ENCODE assay signal across 11 cellular contexts in genomic region chr17:50687200-50688066, GRCh38. TPM values are rescaled to one million over a fixed set of nuclear protein-coding genes. Genes with fewer than 3 reads are reported as not detected.
DNase-seq lines count a peak whose midpoint lies in the region; ATAC-seq and TF ChIP-seq lines count a peak whose summit lies in the region.
"Had no signal": no experiment of that assay in that cellular context is flagged by ENCODE, and none has a peak within 500 bp of the region (broad histone marks: within the 10 kb centered on the region; RNA-seq: fewer than 3 reads in every experiment).

No MANE protein-coding gene starts in this region.

- H3K4me2 ChIP-seq in fibroblast of lung (ENCODE audit: extremely low read depth, insufficient read depth, low read length), result no peak overlapping the region

- no peak overlapping the region for H2AFZ ChIP-seq in fibroblast of lung (ENCODE audit: low read length)

- H3K36me3 Mint-ChIP-seq in Caco-2 (ENCODE audit: insufficient read depth, unreplicated experiment), result peaks cover 41% of the 10 kb centered on the region
- H3K36me3 Mint-ChIP-seq: CD4-positive, CD25-positive, alpha-beta regulatory T cell had no signal

- H3K9ac ChIP-seq in fibroblast of lung (ENCODE audit: insufficient read depth, low read length), result no peak overlapping the region

- intact Hi-C loops in Caco-2 (cut with micrococcal nuclease; ENCODE audit: unreplicated experiment), result loop anchor here (2.0 kb wide), 1 partner anchor 19 kb away; the partner anchor contains the start of gene ANKRD40

- H3K79me2 ChIP-seq in fibroblast of lung (ENCODE audit: control insufficient read depth, insufficient read depth, low read length), result no peaks in the 10 kb centered on the region

- no TSS peak for BruUV-seq in Caco-2 (replicated peaks; lab: Mats Ljungman, UMichigan)

- CTCF ChIA-PET in Caco-2 (lab: Charles Lee), result interaction anchor here (0.5 to 1.9 kb wide), 3 partner anchors 59 to 261 kb away, joined by 4 to 10 read pairs (median 8); no protein-coding TSS in a partner anchor
- CTCF ChIA-PET in RWPE1 (lab: Yijun Ruan, JAX), result interaction anchor here (0.8 to 1.1 kb wide), 2 partner anchors 8 to 64 kb away, joined by 5 to 6 read pairs; no protein-coding TSS in a partner anchor

- H3K9me3 ChIP-seq in Caco-2, result no peaks in the 10 kb centered on the region
- H3K9me3 ChIP-seq in fibroblast of lung (ENCODE audit: control insufficient read depth, insufficient read depth, low read depth, low read length), result no peaks in the 10 kb centered on the region

- peak overlapping the region; percentile 77 for H3K4me3 Mint-ChIP-seq in Caco-2 (ENCODE audit: unreplicated experiment)
- H3K4me3 Mint-ChIP-seq: activated B cell treated with CpG ODN at 0.5 μM for 24 hours; CD4-positive, CD25-positive, alpha-beta regulatory T cell had no signal

- H4K20me1 ChIP-seq in fibroblast of lung (ENCODE audit: control insufficient read depth, extremely low read depth, insufficient read depth, low read length), result no peaks in the 10 kb centered on the region

- POLR2A ChIA-PET in Caco-2 (lab: Charles Lee), result interaction anchor here (0.6 to 1.2 kb wide), 3 partner anchors 127 to 183 kb away, joined by 3 to 5 read pairs (median 4); partner anchors contain the start of gene CACNA1G
- POLR2A ChIA-PET in RWPE1 (lab: Yijun Ruan, JAX; ENCODE audit: low non-redundant PET), result no interaction called here

- TF ChIP-seq CTCF in Caco-2 (IDR thresholded peaks at IDR 0.05; ENCODE audit: insufficient read depth in 1 of 2, low read depth in 1 of 2, low read length in 1 of 2, severe bottlenecking in 1 of 2, unreplicated experiment in 1 of 2) (no peak), RWPE1 (conservative IDR thresholded peaks at IDR 0.05; ENCODE audit: low read depth) (no peak), fibroblast of lung (conservative IDR thresholded peaks at IDR 0.05 in 1 of 2, IDR thresholded peaks at IDR 0.05 in 1 of 2; ENCODE audit: low read depth in 1 of 2, low read length in 2 of 2) (no peak), omental fat pad (IDR thresholded peaks at IDR 0.05) (no peak)

- H3K4me3 ChIP-seq in Caco-2 (ENCODE audit: low read depth, low read length) (peak overlapping the region; percentile 38), fibroblast of lung (replicated peaks in 1 of 4; ENCODE audit: control extremely low read depth in 1 of 4, insufficient read depth in 1 of 4, low read depth in 3 of 4, low read length in 4 of 4) (no peak overlapping the region)

- H3K4me1 ChIP-seq in Caco-2 (peaks cover 96% of the 10 kb centered on the region), fibroblast of lung (ENCODE audit: control insufficient read depth, extremely low read depth, insufficient read depth, low read length) (peaks cover 36% of the 10 kb centered on the region)

- peak; percentile 51 for ATAC-seq in omental fat pad (ENCODE audit: low FRiP score)
- no peak for ATAC-seq in HG03521 (IDR thresholded peaks at IDR 0.05; ENCODE audit: unreplicated experiment)
- no peak for ATAC-seq in HG02840 (IDR thresholded peaks at IDR 0.05; ENCODE audit: low FRiP score, unreplicated experiment)

- no peaks in the 10 kb centered on the region for H3K9me3 Mint-ChIP-seq in Caco-2 (ENCODE audit: unreplicated experiment)
- H3K9me3 Mint-ChIP-seq: activated B cell treated with CpG ODN at 0.5 μM for 24 hours; CD4-positive, CD25-positive, alpha-beta regulatory T cell had no signal

- peak overlapping the region; percentile 94 for H3K27ac ChIP-seq in RWPE1
- H3K27ac ChIP-seq in fibroblast of lung (ENCODE audit: insufficient read depth, low read length), result no peak overlapping the region

- H3K27me3 ChIP-seq in Caco-2 (replicated peaks; ENCODE audit: control insufficient read depth, insufficient read depth, low read length) (no peaks in the 10 kb centered on the region), fibroblast of lung (ENCODE audit: control insufficient read depth, insufficient read depth, low read length) (no peaks in the 10 kb centered on the region)

- H3K4me1 Mint-ChIP-seq in Caco-2 (ENCODE audit: low read depth, unreplicated experiment), result peaks cover 70% of the 10 kb centered on the region
- H3K4me1 Mint-ChIP-seq: activated B cell treated with CpG ODN at 0.5 μM for 24 hours had no signal

- H3K27me3 Mint-ChIP-seq in Caco-2 (ENCODE audit: insufficient read depth, unreplicated experiment), result no peaks in the 10 kb centered on the region

- H3K36me3 ChIP-seq in Caco-2 (ENCODE audit: control insufficient read depth, insufficient read depth, low read length) (peaks cover 1% of the 10 kb centered on the region; the same call in 1 of the 2 replicates), fibroblast of lung (ENCODE audit: control insufficient read depth, insufficient read depth, low read length) (no peaks in the 10 kb centered on the region)

- DNase-seq in Caco-2 (peak; percentile 95 to 98), RWPE1 (ENCODE audit: low spot score) (no peak), fibroblast of lung (ENCODE audit: low read depth in 2 of 2) (peak; percentile 51 to 57), omental fat pad (ENCODE audit: low spot score) (no peak), NOMO-1 treated with DMSO at 0.1 percent for 48 hours (lab: John Stamatoyannopoulos, UW; ENCODE audit: unreplicated experiment) (no peak)
- DNase-seq in activated CD4-positive, alpha-beta T cell treated with anti-CD3 and anti-CD28 coated beads, Interleukin-2, amount 50 U/mL, for 1 hour, result no peak
- DNase-seq: activated B cell treated with CpG ODN at 0.5 μM for 24 hours; CD4-positive, CD25-positive, alpha-beta regulatory T cell had no signal

- H3K27ac Mint-ChIP-seq in Caco-2 (ENCODE audit: unreplicated experiment), result peak overlapping the region; percentile 96
- H3K27ac Mint-ChIP-seq: activated B cell treated with CpG ODN at 0.5 μM for 24 hours; CD4-positive, CD25-positive, alpha-beta regulatory T cell had no signal

RNA-seq across cellular contexts. Expression of gene ANKRD40, which starts 20.3 kb away (rescaled TPM):
- total RNA-seq in Caco-2 (2022) (113 and 114 TPM in 2 replicates), fibroblast of lung (34.4 and 34.5 TPM in 2 replicates), omental fat pad (10 to 100 TPM; 55.7 to 82.4 (median 61.8) TPM)
- polyA plus RNA-seq in fibroblast of lung, result 59.9 and 65.9 TPM in 2 replicates
- 28.3 and 30.4 TPM in 2 replicates for polyA plus RNA-seq in fibroblast of lung (2012)
- 13.9 and 16.7 TPM in 2 replicates for polyA minus RNA-seq in fibroblast of lung (ENCODE audit: low replicate concordance)

RNA-seq across cellular contexts. Expression of gene LUC7L3, which starts 32.0 kb away (rescaled TPM):
- total RNA-seq in Caco-2 (2022), result 284 and 287 TPM in 2 replicates
- total RNA-seq in fibroblast of lung, result 23.9 and 35.2 TPM in 2 replicates
- polyA plus RNA-seq in fibroblast of lung, result 45.2 and 56.5 TPM in 2 replicates
- 57.3 and 61.3 TPM in 2 replicates for polyA plus RNA-seq in fibroblast of lung (2012)
- 4.3 and 26.2 TPM in 2 replicates for polyA minus RNA-seq in fibroblast of lung (ENCODE audit: low replicate concordance)
- 10 to 100 TPM; 44.2 to 88.7 (median 55.2) TPM for total RNA-seq in omental fat pad

RNA-seq across cellular contexts. Expression of gene ABCC3, which starts 52.8 kb away (rescaled TPM):
- total RNA-seq in Caco-2 (2022), result 39.3 and 45.6 TPM in 2 replicates
- 20.0 and 34.8 TPM in 2 replicates for total RNA-seq in fibroblast of lung
- polyA plus RNA-seq in fibroblast of lung, result 11.5 and 11.9 TPM in 2 replicates
- 13.8 and 14.8 TPM in 2 replicates for polyA plus RNA-seq in fibroblast of lung (2012)
- 35.8 and 62.2 TPM in 2 replicates for polyA minus RNA-seq in fibroblast of lung (ENCODE audit: low replicate concordance)
- 10 to 100 TPM in 2 of 4 donors, 1 to 10 TPM in 2; 2.8 to 19.9 (median 11.1) TPM for total RNA-seq in omental fat pad
- total RNA-seq: OCI-LY7 had no signal

Comparison
In these comparisons a context has a peak if more than half of its experiments do, and no peak if none do; other contexts are left out.
1. DNase-seq: peak in Caco-2 (2 of 2) and fibroblast of lung (2 of 2); none in RWPE1 (single experiment), omental fat pad (single experiment), activated CD4-positive, alpha-beta T cell treated with anti-CD3 and anti-CD28 coated beads, Interleukin-2, amount 50 U/mL, for 1 hour (single experiment) and NOMO-1 treated with DMSO at 0.1 percent for 48 hours (single experiment).